ENCODE assay signal across 8 cellular contexts in the genomic region with DNA sequence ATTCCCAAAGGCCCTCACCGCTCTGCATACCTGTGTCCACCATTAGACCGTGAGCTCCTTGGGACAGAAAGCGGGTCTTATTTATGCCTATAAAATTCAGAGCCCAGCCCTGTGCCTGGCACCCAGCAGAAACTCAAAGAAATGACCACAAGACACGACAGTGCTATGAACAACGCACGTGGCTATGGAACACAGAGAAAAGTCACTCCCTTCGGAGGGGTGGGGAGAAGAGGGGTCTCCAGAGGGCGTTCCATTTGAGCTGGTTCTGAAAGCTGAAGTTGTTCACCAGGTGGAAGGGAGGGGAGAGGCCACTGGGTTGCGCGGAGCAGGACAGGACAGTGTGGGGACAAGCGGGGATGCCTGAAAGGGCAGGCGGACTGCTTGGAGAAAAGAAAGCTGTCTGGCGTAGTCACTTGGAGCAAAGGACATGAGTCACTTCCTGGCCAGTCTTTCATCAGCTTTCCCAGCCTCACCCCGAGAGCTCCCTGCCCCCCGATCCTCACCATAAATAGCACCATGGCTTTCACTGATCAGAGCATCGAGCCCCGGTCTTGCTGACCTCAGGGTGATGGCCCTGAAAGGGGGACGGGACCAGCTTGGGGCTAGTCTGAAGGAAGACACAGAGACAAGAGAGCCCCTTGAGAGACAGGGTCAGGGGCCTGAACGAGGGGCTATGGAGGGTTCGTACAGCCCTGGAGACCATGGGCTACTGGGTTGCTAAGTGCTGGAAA. TPM values are rescaled to one million over a fixed set of nuclear protein-coding genes. Genes with fewer than 3 reads are reported as not detected.
A peak's percentile ranks its signal among the peaks of the same experiment; 100 is the strongest.
DNase-seq lines count a peak whose midpoint lies in the region; ATAC-seq and TF ChIP-seq lines count a peak whose summit lies in the region.

No MANE protein-coding gene starts in this region.

- POLR2A ChIA-PET in activated CD8-positive, alpha-beta T cell treated with anti-CD3 and anti-CD28 coated beads, Interleukin-2, amount 10 ng/mL, durations not matched to agents 7 days and 5 days (lab: Charles Lee): no interaction called here

- H3K27me3 ChIP-seq in HL-60 (ENCODE audit: insufficient read depth, poor library complexity, severe bottlenecking) (peaks cover 2% of the 10 kb centered on the region), gastroesophageal sphincter (no peaks in the 10 kb centered on the region)

- peaks cover 67% of the 10 kb centered on the region for H3K4me1 Mint-ChIP-seq in activated CD8-positive, alpha-beta T cell treated with anti-CD3 and anti-CD28 coated beads, Interleukin-2, amount 10 ng/mL, durations not matched to agents 7 days and 5 days (ENCODE audit: low read depth)

- H3K4me1 ChIP-seq in gastroesophageal sphincter: peaks cover 0 to 56% (median 29%) of the 10 kb centered on the region in 3 donors

- TF ChIP-seq CTCF in HL-60 (IDR thresholded peaks at IDR 0.05; ENCODE audit: insufficient read depth, low read length) (no peak), gastroesophageal sphincter (IDR thresholded peaks at IDR 0.05) (no peak)

- no peaks in the 10 kb centered on the region for H3K9me3 Mint-ChIP-seq in activated CD8-positive, alpha-beta T cell treated with anti-CD3 and anti-CD28 coated beads, Interleukin-2, amount 10 ng/mL, durations not matched to agents 7 days and 5 days (ENCODE audit: insufficient read depth)

- H3K27ac ChIP-seq in HL-60 (replicated peaks): no peak overlapping the region
- peak overlapping the region; percentile 62 to 91 (median 88) for H3K27ac ChIP-seq in gastroesophageal sphincter

- no peaks in the 10 kb centered on the region for H3K9me3 ChIP-seq in gastroesophageal sphincter

- no peak for TF ChIP-seq EP300 in gastroesophageal sphincter (IDR thresholded peaks at IDR 0.05)

- CTCF ChIA-PET in activated CD8-positive, alpha-beta T cell treated with anti-CD3 and anti-CD28 coated beads, Interleukin-2, amount 10 ng/mL, durations not matched to agents 7 days and 5 days (lab: Charles Lee): interaction anchor here (1.0 to 9.0 kb wide), 4 partner anchors 9 to 83 kb away, joined by 3 to 162 read pairs (median 4); no protein-coding TSS in a partner anchor

- H3K36me3 ChIP-seq in gastroesophageal sphincter: peaks cover 0 to 46% of the 10 kb centered on the region in 2 donors

- in situ Hi-C loops in ACHN (cut with HindIII; ENCODE audit: low pct_ligation_motif_present, low pct_unique_long_range_greater_than_20kb, low sequenced_read_pairs): no loop called here

- no peak overlapping the region for H3K4me3 ChIP-seq in HL-60 (replicated peaks; ENCODE audit: insufficient read depth, low read length)
- H3K4me3 ChIP-seq in gastroesophageal sphincter: peak overlapping the region in 1 of 2 donors; percentile 18

- 50 to 51% methylated on average over 4 to 7 of the region's 20 CpGs for WGBS in gastroesophageal sphincter (ENCODE audit: low coverage in 1 of 2), 2 donors

- ATAC-seq in activated CD8-positive, alpha-beta T cell treated with anti-CD3 and anti-CD28 coated beads, Interleukin-2, amount 10 ng/mL, durations not matched to agents 7 days and 5 days: no peak
- ATAC-seq in gastroesophageal sphincter (peak; percentile 87), GM21360 (IDR thresholded peaks at IDR 0.05; ENCODE audit: unreplicated experiment) (no peak), GM18498 (IDR thresholded peaks at IDR 0.05; ENCODE audit: unreplicated experiment) (no peak)

- no peak overlapping the region for H3K4me3 Mint-ChIP-seq in activated CD8-positive, alpha-beta T cell treated with anti-CD3 and anti-CD28 coated beads, Interleukin-2, amount 10 ng/mL, durations not matched to agents 7 days and 5 days

- DNase-seq in ACHN: peak; percentile 81
- peak; percentile 47 to 49 for DNase-seq in HL-60 (ENCODE audit: low read depth in 1 of 2, low spot score in 1 of 2)
- DNase-seq in activated CD8-positive, alpha-beta T cell treated with anti-CD3 and anti-CD28 coated beads, Interleukin-2, amount 10 ng/mL, durations not matched to agents 7 days and 5 days: no peak
- peak; percentile 26 for DNase-seq in occipital lobe (lab: John Stamatoyannopoulos, UW)
- DNase-seq in mesenteric fat pad (ENCODE audit: low spot score): no peak

- H3K36me3 Mint-ChIP-seq in activated CD8-positive, alpha-beta T cell treated with anti-CD3 and anti-CD28 coated beads, Interleukin-2, amount 10 ng/mL, durations not matched to agents 7 days and 5 days (ENCODE audit: low read depth): peaks cover 47% of the 10 kb centered on the region

- H3K27me3 Mint-ChIP-seq in activated CD8-positive, alpha-beta T cell treated with anti-CD3 and anti-CD28 coated beads, Interleukin-2, amount 10 ng/mL, durations not matched to agents 7 days and 5 days (ENCODE audit: low read depth): no peaks in the 10 kb centered on the region

- peak in 1 of 2 donors; percentile 4 for TF ChIP-seq POLR2A in gastroesophageal sphincter (IDR thresholded peaks at IDR 0.05)

- peak overlapping the region; percentile 22 for H3K27ac Mint-ChIP-seq in activated CD8-positive, alpha-beta T cell treated with anti-CD3 and anti-CD28 coated beads, Interleukin-2, amount 10 ng/mL, durations not matched to agents 7 days and 5 days

RNA-seq across cellular contexts. Expression of gene ECE1, which starts 28.5 kb away (rescaled TPM):
- 10 to 100 TPM; 70.9 to 72.5 TPM for total RNA-seq in activated CD8-positive, alpha-beta T cell treated with anti-CD3 and anti-CD28 coated beads, Interleukin-2, amount 10 ng/mL, durations not matched to agents 7 days and 5 days
- total RNA-seq in gastroesophageal sphincter (10 to 100 TPM; 68.3 to 94.7 (median 69.9) TPM), occipital lobe (9.5 TPM), mesenteric fat pad (156 TPM)

Comparison
In these comparisons a context has a peak if more than half of its experiments do, and no peak if none do; other contexts are left out.
1. DNase-seq: peak in ACHN (single experiment), HL-60 (2 of 2) and occipital lobe (single experiment); none in activated CD8-positive, alpha-beta T cell treated with anti-CD3 and anti-CD28 coated beads, Interleukin-2, amount 10 ng/mL, durations not matched to agents 7 days and 5 days (single experiment) and mesenteric fat pad (single experiment).